In the genomic region with DNA sequence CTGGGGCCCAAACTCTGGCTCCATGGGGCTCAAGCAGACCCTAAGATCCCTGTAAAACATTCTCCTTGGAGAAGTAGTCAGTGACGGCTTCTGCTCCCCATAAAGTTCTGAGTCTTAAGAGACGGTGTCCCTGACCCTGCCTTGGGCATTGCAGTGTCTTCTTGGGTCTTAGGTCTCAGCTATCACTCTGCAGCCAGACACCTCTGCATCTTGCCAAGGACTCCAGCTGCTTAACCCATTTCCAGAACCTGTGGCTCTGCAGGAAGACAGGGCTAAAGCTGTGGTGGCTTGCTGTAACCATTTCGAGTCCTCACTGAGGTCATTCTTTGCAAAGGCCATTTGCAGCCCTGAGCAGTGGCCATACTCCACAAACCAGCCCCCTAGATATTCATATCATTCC, we compare ENCODE assay signal across 27 cellular contexts.
"Had no signal": no experiment of that assay in that cellular context is flagged by ENCODE, and none has a peak within 500 bp of the region (broad histone marks: within the 10 kb centered on the region; RNA-seq: fewer than 3 reads in every experiment).

No MANE protein-coding gene starts in this region.

- H3K27ac ChIP-seq: brain microvascular endothelial cell, esophagus muscularis mucosa, foreskin keratinocyte, gastroesophageal sphincter had no signal

- H3K4me3 ChIP-seq: esophagus muscularis mucosa, gastroesophageal sphincter had no signal

- DNase-seq: activated CD4-positive, alpha-beta memory T cell treated with anti-CD3 and anti-CD28 coated beads, Interleukin-2, amount 10 ng/mL, durations not matched to agents 7 days and 5 days; activated CD4-positive, alpha-beta T cell treated with anti-CD3 and anti-CD28 coated beads for 1 hour; activated CD4-positive, alpha-beta T cell treated with anti-CD3 and anti-CD28 coated beads for 4 hours; activated CD4-positive, alpha-beta T cell treated with anti-CD3 and anti-CD28 coated beads, Interleukin-2, amount 10 ng/mL, durations not matched to agents 7 days and 5 days; activated CD4-positive, alpha-beta T cell treated with anti-CD3 and anti-CD28 coated beads, Interleukin-2, amount 50 U/mL, for 4 hours; activated CD8-positive, alpha-beta memory T cell treated with anti-CD3 and anti-CD28 coated beads, Interleukin-2, amount 50 U/mL, for 48 hours; activated effector memory CD4-positive, alpha-beta T cell treated with Interleukin-2 at 50 U/mL for 16 hours; activated gamma-delta T cell treated with Interleukin-2 at 50 U/mL for 16 hours; activated naive CD4-positive, alpha-beta T cell treated with anti-CD3 and anti-CD28 coated beads, Interleukin-2, amount 50 U/mL, for 16 hours; activated naive CD4-positive, alpha-beta T cell treated with Interleukin-2 at 50 U/mL for 16 hours; activated T-cell treated with anti-CD3 and anti-CD28 coated beads for 4 hours; activated T-cell treated with anti-CD3 and anti-CD28 coated beads, Interleukin-2, amount 50 U/mL, for 4 hours; amniotic stem cell; anterior cingulate cortex; brain microvascular endothelial cell; caudate nucleus; cortex of kidney; dermis blood vessel endothelial cell; effector CD4-positive, alpha-beta T cell; effector memory CD8-positive, alpha-beta T cell; erythroblast; foreskin keratinocyte; T-helper 2 cell had no signal

- H3K36me3 ChIP-seq: brain microvascular endothelial cell, esophagus muscularis mucosa, gastroesophageal sphincter had no signal

- ATAC-seq: activated T-cell treated with anti-CD3 and anti-CD28 coated beads, Interleukin-2, amount 50 U/mL, for 4 hours; activated T-helper 17 cell treated with anti-CD3 and anti-CD28 coated beads, Interleukin-2, amount 50 U/mL, for 72 hours; effector memory CD8-positive, alpha-beta T cell; foreskin keratinocyte; gastroesophageal sphincter; WTC11 had no signal

- H3K9me3 ChIP-seq: esophagus muscularis mucosa, gastroesophageal sphincter had no signal

- H3K27me3 ChIP-seq: esophagus muscularis mucosa, gastroesophageal sphincter had no signal

- H3K4me1 ChIP-seq: foreskin keratinocyte had no signal
